ENCODE assay signal across 9 cellular contexts in genomic region chr2:238169021-238169707, GRCh38. TPM values are rescaled to one million over a fixed set of nuclear protein-coding genes. Genes with fewer than 3 reads are reported as not detected.
DNase-seq lines count a peak whose midpoint lies in the region; ATAC-seq and TF ChIP-seq lines count a peak whose summit lies in the region.
"Had no signal": no experiment of that assay in that cellular context is flagged by ENCODE, and none has a peak within 500 bp of the region (broad histone marks: within the 10 kb centered on the region; RNA-seq: fewer than 3 reads in every experiment).

No MANE protein-coding gene starts in this region.

- intact Hi-C loops in PC-3 (cut with micrococcal nuclease): no loop called here
- intact Hi-C loops in natural killer cell (cut with micrococcal nuclease): loop anchor here (5.0 kb wide), 1 partner anchor 33 kb away; the partner anchor contains the start of gene ILKAP

- peaks cover 0 to 40% (median 0%) of the 10 kb centered on the region in 11 experiments; a peak in 7 of 22 replicates for H4K20me1 ChIP-seq in BLaER1 treated with 17β-estradiol and CSF1 and Interleukin-3, amounts not matched to agents 10 nM and 100 nM
- H4K20me1 ChIP-seq in PC-3 (ENCODE audit: low read length): no peaks in the 10 kb centered on the region

- ATAC-seq in PC-3: peak; percentile 20; the same call in 1 of the 2 replicates
- ATAC-seq in natural killer cell: no peak
- ATAC-seq in HG03097 (IDR thresholded peaks at IDR 0.05; ENCODE audit: low FRiP score, unreplicated experiment): no peak
- ATAC-seq in GM18502 (IDR thresholded peaks at IDR 0.05; ENCODE audit: poor library complexity, unreplicated experiment): no peak

- H3K9ac ChIP-seq in BLaER1 treated with 17β-estradiol and CSF1 and Interleukin-3, amounts not matched to agents 10 nM and 100 nM: peak overlapping the region in 8 of 11 experiments; percentile 51 to 80 (median 70); a peak in 15 of 22 replicates
- H3K9ac ChIP-seq in PC-3 (ENCODE audit: low read length): no peak overlapping the region

- CTCF ChIA-PET in PC-3 (lab: Charles Lee): no interaction called here

- H3K9me2 ChIP-seq in PC-3 (replicated peaks; ENCODE audit: low read length): no peaks in the 10 kb centered on the region

- peak overlapping the region; percentile 51 for H3K4me3 Mint-ChIP-seq in natural killer cell

- no peaks in the 10 kb centered on the region for H3K9me3 ChIP-seq in BLaER1 treated with 17β-estradiol and CSF1 and Interleukin-3, amounts not matched to agents 10 nM and 100 nM (replicated peaks in 1 of 11)
- H3K9me3 ChIP-seq in PC-3 (ENCODE audit: low read length): no peaks in the 10 kb centered on the region

- H3K27me3 Mint-ChIP-seq in natural killer cell (ENCODE audit: low read depth in 2 of 2): peaks cover 0 to 5% of the 10 kb centered on the region in 2 donors

- no peaks in the 10 kb centered on the region for H3K9me3 Mint-ChIP-seq in natural killer cell

- no peaks in the 10 kb centered on the region for H3F3A ChIP-seq in PC-3 (ENCODE audit: low read length, unreplicated experiment)

- H3K4me1 ChIP-seq in BLaER1 treated with 17β-estradiol and CSF1 and Interleukin-3, amounts not matched to agents 10 nM and 100 nM: peaks cover 15 to 60% (median 47%) of the 10 kb centered on the region in 10 experiments
- H3K4me1 ChIP-seq in PC-3 (ENCODE audit: insufficient read depth, low read length): peaks cover 25% of the 10 kb centered on the region

- H3K27ac Mint-ChIP-seq in natural killer cell: peak overlapping the region; percentile 22 to 93

- no peaks in the 10 kb centered on the region for H3K27me3 ChIP-seq in BLaER1 treated with 17β-estradiol and CSF1 and Interleukin-3, amounts not matched to agents 10 nM and 100 nM
- H3K27me3 ChIP-seq in PC-3 (ENCODE audit: low read length): no peaks in the 10 kb centered on the region

- peaks cover 42 to 59% of the 10 kb centered on the region in 2 donors for H3K4me1 Mint-ChIP-seq in natural killer cell

- TF ChIP-seq CTCF in PC-3 (conservative IDR thresholded peaks at IDR 0.05; ENCODE audit: low read depth, low read length): no peak
- TF ChIP-seq CTCF in epithelial cell of esophagus (IDR thresholded peaks at IDR 0.05; ENCODE audit: insufficient read depth, low read depth, low read length, missing control alignments): no peak
- no peak for TF ChIP-seq CTCF in natural killer cell (IDR thresholded peaks at IDR 0.05)

- H2AFZ ChIP-seq in PC-3 (ENCODE audit: low read length): no peak overlapping the region

- H3K79me2 ChIP-seq in PC-3 (ENCODE audit: low read length): no peaks in the 10 kb centered on the region

- peak overlapping the region in 4 of 10 experiments; percentile 2 to 46 (median 36); a peak in 2 of 20 replicates for H3K4me3 ChIP-seq in BLaER1 treated with 17β-estradiol and CSF1 and Interleukin-3, amounts not matched to agents 10 nM and 100 nM
- H3K4me3 ChIP-seq in PC-3 (ENCODE audit: low read length) (no peak overlapping the region), epithelial cell of esophagus (ENCODE audit: low read length) (no peak overlapping the region)

- no peaks in the 10 kb centered on the region for H3K36me3 Mint-ChIP-seq in natural killer cell

- TSS peak; percentile 66 for BruUV-seq in PC-3 (replicated peaks; lab: Mats Ljungman, UMichigan)

- POLR2A ChIA-PET in PC-3 (lab: Charles Lee; ENCODE audit: unreplicated experiment): no interaction called here

- H3K4me2 ChIP-seq in BLaER1 treated with 17β-estradiol and CSF1 and Interleukin-3, amounts not matched to agents 10 nM and 100 nM: peak overlapping the region; percentile 29 to 91 (median 75); a peak in 20 of 22 replicates
- H3K4me2 ChIP-seq in PC-3 (ENCODE audit: low read length): no peak overlapping the region

- peak overlapping the region in 10 of 11 experiments; percentile 11 to 95 (median 86); a peak in 19 of 22 replicates for H3K27ac ChIP-seq in BLaER1 treated with 17β-estradiol and CSF1 and Interleukin-3, amounts not matched to agents 10 nM and 100 nM
- peak overlapping the region; percentile 73 for H3K27ac ChIP-seq in PC-3 (ENCODE audit: low read length)

- peaks cover 60 to 84% (median 72%) of the 10 kb centered on the region in 11 experiments for H3K36me3 ChIP-seq in BLaER1 treated with 17β-estradiol and CSF1 and Interleukin-3, amounts not matched to agents 10 nM and 100 nM
- H3K36me3 ChIP-seq in PC-3 (ENCODE audit: low read depth, low read length): peaks cover 9% of the 10 kb centered on the region; the same call in 1 of the 2 replicates

- peak; percentile 29 for DNase-seq in PC-3
- peak; percentile 78 for DNase-seq in epithelial cell of esophagus (ENCODE audit: low read depth)
- DNase-seq in natural killer cell: no peak
- DNase-seq in NOMO-1 treated with DMSO at 0.1 percent for 48 hours (lab: John Stamatoyannopoulos, UW; ENCODE audit: unreplicated experiment): no peak
- no peak for DNase-seq in stimulated activated CD4-positive, alpha-beta T cell treated with anti-CD3 and anti-CD28 coated beads, Interleukin-4, amount 100 ng/mL, for 24 hours

RNA-seq across cellular contexts. Expression of gene ERFE, which starts 10.4 kb away (rescaled TPM):
- total RNA-seq in PC-3 (2014; rRNA removed) (7.4 and 8.5 TPM in 2 replicates), natural killer cell (1 to 10 TPM in 2 of 3 donors, under 1 TPM in 1; 0.33 to 4.8 (median 4.3) TPM)

RNA-seq across cellular contexts. Expression of gene KLHL30, which starts 30.7 kb away (rescaled TPM):
- not detected in 2 replicates for total RNA-seq in PC-3 (2014; rRNA removed)
- not detected for total RNA-seq in natural killer cell
- total RNA-seq: SK-MEL-5 had no signal

RNA-seq across cellular contexts. Expression of gene ILKAP, which starts 34.3 kb away (rescaled TPM):
- total RNA-seq in PC-3 (2014; rRNA removed) (28.7 and 30.7 TPM in 2 replicates), natural killer cell (100 to 1,000 TPM; 146 to 200 (median 183) TPM)

Comparison
In these comparisons a context has a peak if more than half of its experiments do, and no peak if none do; other contexts are left out.
1. DNase-seq: peak in PC-3 (single experiment) and epithelial cell of esophagus (single experiment); none in natural killer cell (single experiment), NOMO-1 treated with DMSO at 0.1 percent for 48 hours (single experiment) and stimulated activated CD4-positive, alpha-beta T cell treated with anti-CD3 and anti-CD28 coated beads, Interleukin-4, amount 100 ng/mL, for 24 hours (single experiment).